In the genomic region with DNA sequence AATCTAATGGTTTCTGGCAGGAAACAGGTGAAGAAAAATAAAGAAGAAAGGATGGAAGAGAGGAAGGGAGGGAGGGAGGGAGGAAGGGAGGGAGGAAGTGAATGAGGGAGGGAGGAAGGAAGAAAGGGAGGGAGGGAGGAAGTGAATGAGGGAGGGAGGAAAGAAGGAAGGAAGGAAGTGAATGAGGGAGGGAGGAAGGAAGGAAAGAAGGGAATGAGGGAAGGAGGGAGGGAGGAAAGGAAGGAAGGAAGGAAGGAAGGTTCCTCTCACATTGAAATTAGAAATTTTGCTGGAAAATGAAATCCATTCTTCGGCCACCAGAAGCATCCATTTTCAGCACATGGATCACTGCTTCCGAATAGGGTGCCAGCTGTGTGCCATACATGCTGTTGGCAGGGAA, we compare ENCODE assay signal across 31 cellular contexts.
"Had no signal": no experiment of that assay in that cellular context is flagged by ENCODE, and none has a peak within 500 bp of the region (broad histone marks: within the 10 kb centered on the region; RNA-seq: fewer than 3 reads in every experiment).

No MANE protein-coding gene starts in this region.

- DNase-seq: effector CD8-positive, alpha-beta T cell; endodermal cell; foreskin fibroblast; gastrocnemius medialis; heart left ventricle; kidney; left cardiac atrium; left lung; mesenchymal stem cell; mucosa of descending colon; naive B cell; stimulated activated CD4-positive, alpha-beta T cell treated with anti-CD3 and anti-CD28 coated beads, Interleukin-12 subunit alpha, Interleukin-12 subunit beta, amount 100 ng/mL, for 4 hours; stimulated activated CD4-positive, alpha-beta T cell treated with anti-CD3 and anti-CD28 coated beads, Interleukin-1b, Interleukin-23, amount 100 ng/mL, for 48 hours; stimulated activated CD4-positive, alpha-beta T cell treated with anti-CD3 and anti-CD28 coated beads, Interleukin-4, amount 100 ng/mL, for 24 hours; stimulated activated naive CD4-positive, alpha-beta T cell treated with Interleukin-2 at 50 U/mL for 16 hours; stomach; upper lobe of right lung had no signal

- H3K36me3 Mint-ChIP-seq: mesothelial cell of epicardium; naive B cell; natural killer cell treated with Interleukin-12 subunit alpha and Interleukin-12 subunit beta and Interleukin-15 and Interleukin-18, amount 100 ng/mL, for 72 hours; stimulated activated effector memory CD8-positive, alpha-beta T cell treated with anti-CD3 and anti-CD28 coated beads, Interleukin-12 subunit alpha, Interleukin-12 subunit beta, amount 100 ng/mL, for 72 hours had no signal

- H3K4me2 ChIP-seq: hepatocyte, smooth muscle cell had no signal

- H2AFZ ChIP-seq: hepatocyte, parathyroid adenoma had no signal

- H3K9me3 ChIP-seq: gastrocnemius medialis, heart left ventricle, left lung, mucosa of descending colon, neutrophil, stomach, thoracic aorta, tibial nerve, upper lobe of right lung, vagina had no signal

- H3K27ac ChIP-seq: epithelial cell of prostate, gastrocnemius medialis, heart left ventricle, hepatocyte, left lung, neutrophil, parathyroid adenoma, stomach, thoracic aorta, upper lobe of right lung, vagina had no signal

- H3K4me3 ChIP-seq: gastrocnemius medialis, heart left ventricle, hepatocyte, left lung, mucosa of descending colon, smooth muscle cell, stomach, thoracic aorta, tibial nerve, upper lobe of right lung, vagina had no signal

- FAIRE-seq: kidney had no signal

- H3K27ac Mint-ChIP-seq: endodermal cell; mesothelial cell of epicardium; naive B cell; natural killer cell treated with Interleukin-12 subunit alpha and Interleukin-12 subunit beta and Interleukin-15 and Interleukin-18, amount 100 ng/mL, for 72 hours; progenitor cell of endocrine pancreas; stimulated activated effector memory CD8-positive, alpha-beta T cell treated with anti-CD3 and anti-CD28 coated beads, Interleukin-12 subunit alpha, Interleukin-12 subunit beta, amount 100 ng/mL, for 72 hours had no signal

- H3K4me1 ChIP-seq: gastrocnemius medialis, heart left ventricle, left lung, parathyroid adenoma, stomach, upper lobe of right lung, vagina had no signal

- H3K36me3 ChIP-seq: gastrocnemius medialis, heart left ventricle, left lung, neutrophil, stomach, thoracic aorta, tibial nerve, upper lobe of right lung, vagina had no signal

- H3K9ac ChIP-seq: parathyroid adenoma had no signal

- ATAC-seq: esophagus mucosa; gastrocnemius medialis; heart left ventricle; left cardiac atrium; left lung; mucosa of descending colon; natural killer cell treated with Interleukin-12 subunit alpha and Interleukin-12 subunit beta and Interleukin-15 and Interleukin-18, amount 100 ng/mL, for 72 hours; stimulated activated effector memory CD8-positive, alpha-beta T cell treated with anti-CD3 and anti-CD28 coated beads, Interleukin-12 subunit alpha, Interleukin-12 subunit beta, amount 100 ng/mL, for 72 hours; upper lobe of right lung had no signal

- H3K4me1 Mint-ChIP-seq: naive B cell; stimulated activated effector memory CD8-positive, alpha-beta T cell treated with anti-CD3 and anti-CD28 coated beads, Interleukin-12 subunit alpha, Interleukin-12 subunit beta, amount 100 ng/mL, for 72 hours had no signal

- H3K79me2 ChIP-seq: hepatocyte, parathyroid adenoma had no signal

- H3K27me3 ChIP-seq: gastrocnemius medialis, hepatocyte, left lung, stomach, tibial nerve, upper lobe of right lung, vagina had no signal

- H3K4me3 Mint-ChIP-seq: endodermal cell; mesothelial cell of epicardium; naive B cell; natural killer cell treated with Interleukin-12 subunit alpha and Interleukin-12 subunit beta and Interleukin-15 and Interleukin-18, amount 100 ng/mL, for 72 hours; neural crest cell; stimulated activated effector memory CD8-positive, alpha-beta T cell treated with anti-CD3 and anti-CD28 coated beads, Interleukin-12 subunit alpha, Interleukin-12 subunit beta, amount 100 ng/mL, for 72 hours had no signal

- H3K9me3 Mint-ChIP-seq: endodermal cell; mesothelial cell of epicardium; naive B cell; natural killer cell treated with Interleukin-12 subunit alpha and Interleukin-12 subunit beta and Interleukin-15 and Interleukin-18, amount 100 ng/mL, for 72 hours; neural crest cell; stimulated activated effector memory CD8-positive, alpha-beta T cell treated with anti-CD3 and anti-CD28 coated beads, Interleukin-12 subunit alpha, Interleukin-12 subunit beta, amount 100 ng/mL, for 72 hours had no signal
